Comparison of ENCODE assay signal across 35 cellular contexts in the genomic region with DNA sequence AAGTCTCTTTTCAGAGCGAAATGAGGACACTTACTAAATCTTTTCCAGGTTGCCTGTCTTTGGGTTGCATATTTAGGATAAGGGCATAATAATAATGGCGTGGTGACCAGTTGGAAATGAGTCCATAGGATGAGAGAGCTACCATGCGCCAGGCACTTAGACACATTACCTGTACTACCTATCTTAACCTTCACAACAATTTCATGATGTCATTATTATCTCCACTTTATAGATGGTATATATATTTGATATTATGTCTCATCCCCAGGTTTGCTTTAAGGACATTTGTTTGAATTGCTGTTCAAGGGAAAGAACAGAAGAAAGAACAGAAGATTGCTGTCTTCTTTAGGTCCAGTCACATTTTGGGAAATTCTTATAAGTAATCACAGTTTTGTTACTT.
"Had no signal": no experiment of that assay in that cellular context is flagged by ENCODE, and none has a peak within 500 bp of the region (broad histone marks: within the 10 kb centered on the region; RNA-seq: fewer than 3 reads in every experiment).

No MANE protein-coding gene starts in this region.

- H3K4me1 ChIP-seq: adrenal gland, ascending aorta, body of pancreas, breast epithelium had no signal

- H3K4me3 ChIP-seq: adrenal gland, ascending aorta, body of pancreas, breast epithelium, cardiac muscle cell had no signal

- H3K36me3 ChIP-seq: adrenal gland, ascending aorta, brain microvascular endothelial cell, breast epithelium, cardiac muscle cell had no signal

- H3K9me3 ChIP-seq: adrenal gland, ascending aorta, body of pancreas, breast epithelium had no signal

- ATAC-seq: activated naive CD4-positive, alpha-beta T cell treated with anti-CD3 and anti-CD28 coated beads, Interleukin-2, amount 50 U/mL, for 72 hours; activated naive CD8-positive, alpha-beta T cell treated with anti-CD3 and anti-CD28 coated beads, Interleukin-2, amount 50 U/mL, for 24 hours; activated T-cell treated with anti-CD3 and anti-CD28 coated beads, Interleukin-2, amount 50 U/mL, for 4 hours; activated T-cell treated with anti-CD3 and anti-CD28 coated beads, Interleukin-2, amount 50 U/mL, for 72 hours; activated T-helper 17 cell treated with anti-CD3 and anti-CD28 coated beads, Interleukin-2, amount 50 U/mL, for 72 hours; body of pancreas had no signal

- H3K27me3 ChIP-seq: adrenal gland, ascending aorta, body of pancreas, brain microvascular endothelial cell, breast epithelium, cardiac muscle cell had no signal

- H3K27ac ChIP-seq: adrenal gland, ascending aorta, body of pancreas, brain microvascular endothelial cell, breast epithelium, cardiac muscle cell had no signal

- DNase-seq: activated effector memory CD4-positive, alpha-beta T cell treated with anti-CD3 and anti-CD28 coated beads, Interleukin-2, amount 50 U/mL, for 16 hours; activated effector memory CD4-positive, alpha-beta T cell treated with Interleukin-2 at 50 U/mL for 16 hours; activated gamma-delta T cell; activated gamma-delta T cell treated with Interleukin-2 at 50 U/mL for 16 hours; activated naive CD4-positive, alpha-beta T cell; activated naive CD4-positive, alpha-beta T cell treated with anti-CD3 and anti-CD28 coated beads for 36 hours; activated naive CD4-positive, alpha-beta T cell treated with anti-CD3 and anti-CD28 coated beads, Interleukin-2, amount 10 ng/mL, durations not matched to agents 7 days and 5 days; activated naive CD4-positive, alpha-beta T cell treated with anti-CD3 and anti-CD28 coated beads, Interleukin-2, amount 50 U/mL, for 16 hours; activated naive CD4-positive, alpha-beta T cell treated with Interleukin-2 at 50 U/mL for 16 hours; activated naive CD8-positive, alpha-beta T cell treated with anti-CD3 and anti-CD28 coated beads for 36 hours; activated naive CD8-positive, alpha-beta T cell treated with anti-CD3 and anti-CD28 coated beads, Interleukin-2, amount 10 ng/mL, durations not matched to agents 7 days and 5 days; activated naive CD8-positive, alpha-beta T cell treated with anti-CD3 and anti-CD28 coated beads, Interleukin-2, amount 50 U/mL, for 24 hours; activated T-cell treated with anti-CD3 and anti-CD28 coated beads for 4 hours; activated T-cell treated with anti-CD3 and anti-CD28 coated beads, Interleukin-2, amount 50 U/mL, for 1 hour; activated T-cell treated with anti-CD3 and anti-CD28 coated beads, Interleukin-2, amount 50 U/mL, for 24 hours; activated T-cell treated with anti-CD3 and anti-CD28 coated beads, Interleukin-2, amount 50 U/mL, for 4 hours; activated T-cell treated with anti-CD3 and anti-CD28 coated beads, Interleukin-2, amount 50 U/mL, for 48 hours; activated T-cell treated with anti-CD3 and anti-CD28 coated beads, Interleukin-2, amount 50 U/mL, for 72 hours; adrenal gland; amniotic stem cell; amygdala; anterior cingulate cortex; aorta; body of pancreas; brain microvascular endothelial cell; caudate nucleus; central memory CD4-positive, alpha-beta T cell; cerebellar nuclear complex had no signal

- FAIRE-seq: astrocyte, bronchial epithelial cell had no signal
